ENCODE assay signal across 9 cellular contexts in the genomic region with DNA sequence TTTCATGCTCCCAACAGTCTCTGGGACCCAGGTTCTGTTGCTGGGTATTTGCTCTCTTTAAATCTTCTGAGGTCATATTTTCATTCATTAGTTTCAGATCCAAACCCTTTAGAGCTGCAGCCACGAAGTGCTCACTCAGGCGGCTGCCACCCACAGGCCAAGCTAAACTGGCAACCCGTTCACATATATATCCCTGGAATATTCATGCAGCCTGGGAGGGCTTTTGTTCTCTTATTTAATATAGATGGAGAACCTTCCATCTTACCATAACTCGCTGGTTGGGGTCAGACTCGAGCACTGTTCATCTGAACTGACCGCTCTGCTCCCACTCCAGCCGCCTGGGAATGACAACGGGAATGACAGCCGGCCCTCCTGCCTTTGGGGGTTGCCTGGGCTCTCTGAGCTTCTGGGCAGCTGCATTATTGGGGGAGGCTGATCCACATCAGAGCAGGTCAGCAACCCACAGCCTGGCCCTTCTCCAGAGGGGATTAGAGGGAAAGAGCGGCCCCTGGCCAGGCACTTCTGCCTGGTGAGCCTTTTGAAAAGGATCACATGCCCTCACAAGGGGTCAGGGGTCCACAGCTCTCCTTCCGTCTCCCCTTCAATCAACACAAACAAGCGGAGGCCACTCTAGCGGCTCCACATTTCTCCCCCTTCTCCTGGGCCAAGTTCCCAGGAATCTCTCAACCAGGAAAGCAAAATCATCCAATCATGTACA. TPM values are rescaled to one million over a fixed set of nuclear protein-coding genes. Genes with fewer than 3 reads are reported as not detected.
DNase-seq lines count a peak whose midpoint lies in the region; ATAC-seq and TF ChIP-seq lines count a peak whose summit lies in the region.
"Had no signal": no experiment of that assay in that cellular context is flagged by ENCODE, and none has a peak within 500 bp of the region (broad histone marks: within the 10 kb centered on the region; RNA-seq: fewer than 3 reads in every experiment).

No MANE protein-coding gene starts in this region.

- TF ChIP-seq CTCF in AG04449 (IDR thresholded peaks at IDR 0.05; ENCODE audit: insufficient read depth, low read length, missing control alignments) = peak; percentile 23
- TF ChIP-seq CTCF in activated CD8-positive, alpha-beta T cell treated with anti-CD3 and anti-CD28 coated beads for 36 hours (IDR thresholded peaks at IDR 0.05) = no peak
- TF ChIP-seq CTCF in Caco-2 (IDR thresholded peaks at IDR 0.05; ENCODE audit: insufficient read depth in 1 of 2, low read depth in 1 of 2, low read length in 1 of 2, severe bottlenecking in 1 of 2, unreplicated experiment in 1 of 2) = no peak

- no peak overlapping the region for H3K4me3 ChIP-seq in AG04449 (ENCODE audit: low read depth, low read length)
- H3K4me3 ChIP-seq in Caco-2 (ENCODE audit: low read depth, low read length) = no peak overlapping the region

- H3K27ac ChIP-seq in caudate nucleus (ENCODE audit: low read depth, low read length) = peak overlapping the region; percentile 86

- H3K36me3 Mint-ChIP-seq in activated CD8-positive, alpha-beta T cell treated with anti-CD3 and anti-CD28 coated beads for 36 hours (ENCODE audit: low read depth) = peaks cover 3% of the 10 kb centered on the region
- H3K36me3 Mint-ChIP-seq in Caco-2 (ENCODE audit: insufficient read depth, unreplicated experiment) = peaks cover 5% of the 10 kb centered on the region

- H3K9me3 Mint-ChIP-seq in activated CD8-positive, alpha-beta T cell treated with anti-CD3 and anti-CD28 coated beads for 36 hours = no peaks in the 10 kb centered on the region
- no peaks in the 10 kb centered on the region for H3K9me3 Mint-ChIP-seq in Caco-2 (ENCODE audit: unreplicated experiment)

- ATAC-seq in GM21717 (IDR thresholded peaks at IDR 0.05; ENCODE audit: unreplicated experiment) = peak; percentile 18
- no peak for ATAC-seq in activated CD8-positive, alpha-beta T cell treated with anti-CD3 and anti-CD28 coated beads for 36 hours

- no peak overlapping the region for H3K4me3 Mint-ChIP-seq in activated CD8-positive, alpha-beta T cell treated with anti-CD3 and anti-CD28 coated beads for 36 hours
- no peak overlapping the region for H3K4me3 Mint-ChIP-seq in Caco-2 (ENCODE audit: unreplicated experiment)

- DNase-seq in AG04449 (ENCODE audit: low read depth, low spot score) (no peak), caudate nucleus (lab: John Stamatoyannopoulos, UW) (peak in 29 of 61 donors; percentile 14 to 62 (median 37)), myocyte (ENCODE audit: low read depth) (peak; percentile 88), Caco-2 (no peak), iPS-NIHi7 (ENCODE audit: extremely low spot score) (no peak), posterior vena cava (ENCODE audit: low spot score) (no peak)
- no peak for DNase-seq in activated CD8-positive, alpha-beta T cell treated with anti-CD3 and anti-CD28 coated beads for 36 hours
- DNase-seq: DMS153 had no signal

- H3K4me1 ChIP-seq in Caco-2 = no peaks in the 10 kb centered on the region

- POLR2A ChIA-PET in AG04449 (lab: Yijun Ruan, JAX) (no interaction called here), Caco-2 (lab: Charles Lee) (no interaction called here)
- POLR2A ChIA-PET in activated CD8-positive, alpha-beta T cell treated with anti-CD3 and anti-CD28 coated beads for 36 hours (lab: Charles Lee) = interaction anchor here (1.5 kb wide), 1 partner anchor 9 kb away, joined by 4 read pairs; no protein-coding TSS in a partner anchor

- no peak overlapping the region for H3K27ac Mint-ChIP-seq in activated CD8-positive, alpha-beta T cell treated with anti-CD3 and anti-CD28 coated beads for 36 hours
- H3K27ac Mint-ChIP-seq in Caco-2 (ENCODE audit: unreplicated experiment) = no peak overlapping the region

- intact Hi-C loops in activated CD8-positive, alpha-beta T cell treated with anti-CD3 and anti-CD28 coated beads for 36 hours (cut with micrococcal nuclease) = no loop called here
- intact Hi-C loops in Caco-2 (cut with micrococcal nuclease; ENCODE audit: unreplicated experiment) = no loop called here
- intact Hi-C loops in posterior vena cava (cut with DNase I) = loop anchor here in 1 of 2 donors (10.0 kb wide), 1 partner anchor 94 kb away; no protein-coding TSS in a partner anchor

- no peaks in the 10 kb centered on the region for H3K9me3 ChIP-seq in Caco-2

- H3K27me3 Mint-ChIP-seq in activated CD8-positive, alpha-beta T cell treated with anti-CD3 and anti-CD28 coated beads for 36 hours = no peaks in the 10 kb centered on the region
- no peaks in the 10 kb centered on the region for H3K27me3 Mint-ChIP-seq in Caco-2 (ENCODE audit: insufficient read depth, unreplicated experiment)

- no peaks in the 10 kb centered on the region for H3K27me3 ChIP-seq in Caco-2 (replicated peaks; ENCODE audit: control insufficient read depth, insufficient read depth, low read length)

- no peaks in the 10 kb centered on the region for H3K36me3 ChIP-seq in Caco-2 (ENCODE audit: control insufficient read depth, insufficient read depth, low read length)

- CTCF ChIA-PET in AG04449 (lab: Yijun Ruan, JAX) = interaction anchor here (1.0 to 3.4 kb wide), 8 partner anchors 10 to 209 kb away, joined by 3 to 17 read pairs (median 3); no protein-coding TSS in a partner anchor
- CTCF ChIA-PET in activated CD8-positive, alpha-beta T cell treated with anti-CD3 and anti-CD28 coated beads for 36 hours (lab: Charles Lee) = interaction anchor here (1.2 to 2.8 kb wide), 5 partner anchors 10 to 209 kb away, joined by 3 to 6 read pairs (median 5); no protein-coding TSS in a partner anchor
- CTCF ChIA-PET in Caco-2 (lab: Charles Lee) = no interaction called here

- peaks cover 17% of the 10 kb centered on the region for H3K4me1 Mint-ChIP-seq in activated CD8-positive, alpha-beta T cell treated with anti-CD3 and anti-CD28 coated beads for 36 hours (ENCODE audit: low read depth)
- peaks cover 7% of the 10 kb centered on the region for H3K4me1 Mint-ChIP-seq in Caco-2 (ENCODE audit: low read depth, unreplicated experiment)

- BruUV-seq in Caco-2 (replicated peaks; lab: Mats Ljungman, UMichigan) = no TSS peak

RNA-seq across cellular contexts. Expression of gene TMEM184B, which starts 11.9 kb away (rescaled TPM):
- total RNA-seq in myocyte (53.4 and 78.0 TPM in 2 replicates), Caco-2 (2022) (52.4 and 53.3 TPM in 2 replicates), posterior vena cava (10 to 100 TPM; 42.9 to 49.7 TPM)
- polyA plus RNA-seq in myocyte (2012) = 90.4 TPM
- 10 to 100 TPM; 15.7 to 16.8 TPM for total RNA-seq in activated CD8-positive, alpha-beta T cell treated with anti-CD3 and anti-CD28 coated beads for 36 hours

RNA-seq across cellular contexts. Expression of gene CSNK1E, which starts 56.3 kb away (rescaled TPM):
- 98.5 and 111 TPM in 2 replicates for total RNA-seq in myocyte
- polyA plus RNA-seq in myocyte (2012) = 139 TPM
- 100 to 1,000 TPM; 123 TPM for total RNA-seq in activated CD8-positive, alpha-beta T cell treated with anti-CD3 and anti-CD28 coated beads for 36 hours
- 129 and 139 TPM in 2 replicates for total RNA-seq in Caco-2 (2022)
- 10 to 100 TPM; 70.1 to 88.6 TPM for total RNA-seq in posterior vena cava

RNA-seq across cellular contexts. Expression of gene MAFF, which starts 59.1 kb away (rescaled TPM):
- total RNA-seq in myocyte (4.1 and 8.7 TPM in 2 replicates), Caco-2 (2022) (6.8 and 9.0 TPM in 2 replicates), posterior vena cava (10 to 100 TPM; 22.1 to 72.7 TPM)
- polyA plus RNA-seq in myocyte (2012) = 7.4 TPM
- total RNA-seq in activated CD8-positive, alpha-beta T cell treated with anti-CD3 and anti-CD28 coated beads for 36 hours = 10 to 100 TPM; 12.5 to 13.7 TPM
